ENCODE assay signal across 1 cellular context in the genomic region with DNA sequence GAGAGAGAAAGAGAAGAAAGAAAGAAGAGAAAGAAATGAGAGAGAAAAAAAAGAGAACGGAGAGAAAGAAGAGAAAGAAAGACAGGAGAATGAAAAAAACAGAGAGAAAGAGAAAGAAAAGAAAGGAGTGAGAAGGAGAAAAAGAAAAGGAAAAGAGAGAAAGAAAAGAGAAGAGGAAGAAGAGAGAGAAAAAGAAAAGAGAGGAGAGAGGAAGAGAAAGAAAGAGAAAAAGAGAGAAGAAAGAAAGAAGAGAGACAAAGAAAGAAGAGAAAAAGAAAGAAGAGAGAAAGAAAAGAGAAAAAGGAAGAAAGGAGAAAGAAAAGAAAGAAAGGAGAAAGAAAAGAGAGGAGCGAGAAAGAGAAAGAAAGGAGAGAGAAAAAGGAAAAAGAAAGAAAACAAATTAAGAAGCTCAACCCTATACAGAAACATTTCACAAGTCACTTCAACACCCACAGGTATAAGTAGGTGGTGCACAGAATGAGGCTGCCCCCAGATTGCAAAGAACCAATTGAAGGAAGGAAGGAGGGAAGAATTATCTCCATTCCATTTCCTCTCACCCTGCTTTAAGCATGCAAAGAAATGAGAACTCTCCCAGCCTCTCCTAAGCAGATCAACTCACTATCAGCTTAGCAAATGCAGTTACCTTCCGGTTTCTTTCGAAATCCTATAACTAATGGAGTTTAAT.
TF ChIP-seq lines count a peak whose summit lies in the region.

No MANE protein-coding gene starts in this region.

TF ChIP-seq in HEK293, 187 proteins besides CTCF, POLR2A, EP300 and RAD21 (continued from another document and continues in another):
- TF ChIP-seq, protein P1, sequence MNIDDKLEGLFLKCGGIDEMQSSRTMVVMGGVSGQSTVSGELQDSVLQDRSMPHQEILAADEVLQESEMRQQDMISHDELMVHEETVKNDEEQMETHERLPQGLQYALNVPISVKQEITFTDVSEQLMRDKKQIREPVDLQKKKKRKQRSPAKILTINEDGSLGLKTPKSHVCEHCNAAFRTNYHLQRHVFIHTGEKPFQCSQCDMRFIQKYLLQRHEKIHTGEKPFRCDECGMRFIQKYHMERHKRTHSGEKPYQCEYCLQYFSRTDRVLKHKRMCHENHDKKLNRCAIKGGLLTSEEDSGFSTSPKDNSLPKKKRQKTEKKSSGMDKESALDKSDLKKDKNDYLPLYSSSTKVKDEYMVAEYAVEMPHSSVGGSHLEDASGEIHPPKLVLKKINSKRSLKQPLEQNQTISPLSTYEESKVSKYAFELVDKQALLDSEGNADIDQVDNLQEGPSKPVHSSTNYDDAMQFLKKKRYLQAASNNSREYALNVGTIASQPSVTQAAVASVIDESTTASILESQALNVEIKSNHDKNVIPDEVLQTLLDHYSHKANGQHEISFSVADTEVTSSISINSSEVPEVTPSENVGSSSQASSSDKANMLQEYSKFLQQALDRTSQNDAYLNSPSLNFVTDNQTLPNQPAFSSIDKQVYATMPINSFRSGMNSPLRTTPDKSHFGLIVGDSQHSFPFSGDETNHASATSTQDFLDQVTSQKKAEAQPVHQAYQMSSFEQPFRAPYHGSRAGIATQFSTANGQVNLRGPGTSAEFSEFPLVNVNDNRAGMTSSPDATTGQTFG (tag by site-specific recombination; IDR thresholded peaks at IDR 0.05; ENCODE audit: borderline replicate concordance) = no peak
- TF ChIP-seq ZNF112 (tag by site-specific recombination; IDR thresholded peaks at IDR 0.05) (no peak), ZFP3 (tag by site-specific recombination; IDR thresholded peaks at IDR 0.05; ENCODE audit: low read depth) (no peak), ZNF155 (tag by site-specific recombination; IDR thresholded peaks at IDR 0.05) (0 out of 2 replicates have a peak, but pooled peaks have one; percentile 43), GLI2 (tag by site-specific recombination; IDR thresholded peaks at IDR 0.05; ENCODE audit: borderline replicate concordance, low read depth) (no peak), ZNF202 (tag by site-specific recombination; IDR thresholded peaks at IDR 0.05; ENCODE audit: borderline replicate concordance) (no peak), ZFHX2 (tag by site-specific recombination; conservative IDR thresholded peaks at IDR 0.05) (peak; percentile 84), ZNF10 (tag by site-specific recombination; IDR thresholded peaks at IDR 0.05) (no peak), IKZF3 (tag by site-specific recombination; IDR thresholded peaks at IDR 0.05) (no peak), ZNF274 (IDR thresholded peaks at IDR 0.05; ENCODE audit: low read length) (no peak), ZNF274 (tag by site-specific recombination; IDR thresholded peaks at IDR 0.05; ENCODE audit: borderline replicate concordance) (no peak), ZNF626 (tag by site-specific recombination; IDR thresholded peaks at IDR 0.05) (no peak), ZBTB8A (tag by site-specific recombination; IDR thresholded peaks at IDR 0.05) (no peak), ZBTB48 (tag by site-specific recombination; IDR thresholded peaks at IDR 0.05) (no peak), ZNF529 (tag by site-specific recombination; IDR thresholded peaks at IDR 0.05; ENCODE audit: insufficient replicate concordance) (no peak), PRDM1 (tag by site-specific recombination; IDR thresholded peaks at IDR 0.05) (peak; percentile 98), ZSCAN30 (tag by site-specific recombination; IDR thresholded peaks at IDR 0.05) (no peak), ZNF184 (tag by site-specific recombination; IDR thresholded peaks at IDR 0.05) (no peak), ZNF211 (tag by site-specific recombination; IDR thresholded peaks at IDR 0.05; ENCODE audit: low read depth) (no peak), ZNF114 (tag by site-specific recombination; IDR thresholded peaks at IDR 0.05) (peak; percentile 66; the same call in 1 of the 2 replicates), EGR2 (tag by site-specific recombination; IDR thresholded peaks at IDR 0.05; ENCODE audit: low read depth) (peak; percentile 82), ZNF366 (tag by site-specific recombination; conservative IDR thresholded peaks at IDR 0.05) (peak; percentile 97), ZNF629 (tag by site-specific recombination; IDR thresholded peaks at IDR 0.05) (no peak), ZNF596 (tag by site-specific recombination; IDR thresholded peaks at IDR 0.05) (0 out of 2 replicates have a peak, but pooled peaks have one; percentile 1), OVOL3 (tag by site-specific recombination; IDR thresholded peaks at IDR 0.05) (no peak), ZNF670 (tag by site-specific recombination; IDR thresholded peaks at IDR 0.05; ENCODE audit: low read depth) (peak; percentile 29; the same call in 1 of the 2 replicates), GLIS2 (tag by site-specific recombination; IDR thresholded peaks at IDR 0.05) (no peak), SP3 (tag by site-specific recombination; IDR thresholded peaks at IDR 0.05) (no peak), ZNF792 (tag by site-specific recombination; IDR thresholded peaks at IDR 0.05) (no peak), GFI1B (tag by site-specific recombination; IDR thresholded peaks at IDR 0.05) (no peak), ZNF146 (tag by site-specific recombination; IDR thresholded peaks at IDR 0.05) (no peak), ZNF19 (tag by site-specific recombination; IDR thresholded peaks at IDR 0.05; ENCODE audit: low read depth) (no peak)
- TF ChIP-seq, protein P2, sequence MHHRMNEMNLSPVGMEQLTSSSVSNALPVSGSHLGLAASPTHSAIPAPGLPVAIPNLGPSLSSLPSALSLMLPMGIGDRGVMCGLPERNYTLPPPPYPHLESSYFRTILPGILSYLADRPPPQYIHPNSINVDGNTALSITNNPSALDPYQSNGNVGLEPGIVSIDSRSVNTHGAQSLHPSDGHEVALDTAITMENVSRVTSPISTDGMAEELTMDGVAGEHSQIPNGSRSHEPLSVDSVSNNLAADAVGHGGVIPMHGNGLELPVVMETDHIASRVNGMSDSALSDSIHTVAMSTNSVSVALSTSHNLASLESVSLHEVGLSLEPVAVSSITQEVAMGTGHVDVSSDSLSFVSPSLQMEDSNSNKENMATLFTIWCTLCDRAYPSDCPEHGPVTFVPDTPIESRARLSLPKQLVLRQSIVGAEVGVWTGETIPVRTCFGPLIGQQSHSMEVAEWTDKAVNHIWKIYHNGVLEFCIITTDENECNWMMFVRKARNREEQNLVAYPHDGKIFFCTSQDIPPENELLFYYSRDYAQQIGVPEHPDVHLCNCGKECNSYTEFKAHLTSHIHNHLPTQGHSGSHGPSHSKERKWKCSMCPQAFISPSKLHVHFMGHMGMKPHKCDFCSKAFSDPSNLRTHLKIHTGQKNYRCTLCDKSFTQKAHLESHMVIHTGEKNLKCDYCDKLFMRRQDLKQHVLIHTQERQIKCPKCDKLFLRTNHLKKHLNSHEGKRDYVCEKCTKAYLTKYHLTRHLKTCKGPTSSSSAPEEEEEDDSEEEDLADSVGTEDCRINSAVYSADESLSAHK (tag by site-specific recombination; IDR thresholded peaks at IDR 0.05) = no peak
- TF ChIP-seq, protein P3, sequence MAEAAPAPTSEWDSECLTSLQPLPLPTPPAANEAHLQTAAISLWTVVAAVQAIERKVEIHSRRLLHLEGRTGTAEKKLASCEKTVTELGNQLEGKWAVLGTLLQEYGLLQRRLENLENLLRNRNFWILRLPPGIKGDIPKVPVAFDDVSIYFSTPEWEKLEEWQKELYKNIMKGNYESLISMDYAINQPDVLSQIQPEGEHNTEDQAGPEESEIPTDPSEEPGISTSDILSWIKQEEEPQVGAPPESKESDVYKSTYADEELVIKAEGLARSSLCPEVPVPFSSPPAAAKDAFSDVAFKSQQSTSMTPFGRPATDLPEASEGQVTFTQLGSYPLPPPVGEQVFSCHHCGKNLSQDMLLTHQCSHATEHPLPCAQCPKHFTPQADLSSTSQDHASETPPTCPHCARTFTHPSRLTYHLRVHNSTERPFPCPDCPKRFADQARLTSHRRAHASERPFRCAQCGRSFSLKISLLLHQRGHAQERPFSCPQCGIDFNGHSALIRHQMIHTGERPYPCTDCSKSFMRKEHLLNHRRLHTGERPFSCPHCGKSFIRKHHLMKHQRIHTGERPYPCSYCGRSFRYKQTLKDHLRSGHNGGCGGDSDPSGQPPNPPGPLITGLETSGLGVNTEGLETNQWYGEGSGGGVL (tag by site-specific recombination; IDR thresholded peaks at IDR 0.05) = peak; percentile 12; the same call in 1 of the 2 replicates
- TF ChIP-seq, protein P4, sequence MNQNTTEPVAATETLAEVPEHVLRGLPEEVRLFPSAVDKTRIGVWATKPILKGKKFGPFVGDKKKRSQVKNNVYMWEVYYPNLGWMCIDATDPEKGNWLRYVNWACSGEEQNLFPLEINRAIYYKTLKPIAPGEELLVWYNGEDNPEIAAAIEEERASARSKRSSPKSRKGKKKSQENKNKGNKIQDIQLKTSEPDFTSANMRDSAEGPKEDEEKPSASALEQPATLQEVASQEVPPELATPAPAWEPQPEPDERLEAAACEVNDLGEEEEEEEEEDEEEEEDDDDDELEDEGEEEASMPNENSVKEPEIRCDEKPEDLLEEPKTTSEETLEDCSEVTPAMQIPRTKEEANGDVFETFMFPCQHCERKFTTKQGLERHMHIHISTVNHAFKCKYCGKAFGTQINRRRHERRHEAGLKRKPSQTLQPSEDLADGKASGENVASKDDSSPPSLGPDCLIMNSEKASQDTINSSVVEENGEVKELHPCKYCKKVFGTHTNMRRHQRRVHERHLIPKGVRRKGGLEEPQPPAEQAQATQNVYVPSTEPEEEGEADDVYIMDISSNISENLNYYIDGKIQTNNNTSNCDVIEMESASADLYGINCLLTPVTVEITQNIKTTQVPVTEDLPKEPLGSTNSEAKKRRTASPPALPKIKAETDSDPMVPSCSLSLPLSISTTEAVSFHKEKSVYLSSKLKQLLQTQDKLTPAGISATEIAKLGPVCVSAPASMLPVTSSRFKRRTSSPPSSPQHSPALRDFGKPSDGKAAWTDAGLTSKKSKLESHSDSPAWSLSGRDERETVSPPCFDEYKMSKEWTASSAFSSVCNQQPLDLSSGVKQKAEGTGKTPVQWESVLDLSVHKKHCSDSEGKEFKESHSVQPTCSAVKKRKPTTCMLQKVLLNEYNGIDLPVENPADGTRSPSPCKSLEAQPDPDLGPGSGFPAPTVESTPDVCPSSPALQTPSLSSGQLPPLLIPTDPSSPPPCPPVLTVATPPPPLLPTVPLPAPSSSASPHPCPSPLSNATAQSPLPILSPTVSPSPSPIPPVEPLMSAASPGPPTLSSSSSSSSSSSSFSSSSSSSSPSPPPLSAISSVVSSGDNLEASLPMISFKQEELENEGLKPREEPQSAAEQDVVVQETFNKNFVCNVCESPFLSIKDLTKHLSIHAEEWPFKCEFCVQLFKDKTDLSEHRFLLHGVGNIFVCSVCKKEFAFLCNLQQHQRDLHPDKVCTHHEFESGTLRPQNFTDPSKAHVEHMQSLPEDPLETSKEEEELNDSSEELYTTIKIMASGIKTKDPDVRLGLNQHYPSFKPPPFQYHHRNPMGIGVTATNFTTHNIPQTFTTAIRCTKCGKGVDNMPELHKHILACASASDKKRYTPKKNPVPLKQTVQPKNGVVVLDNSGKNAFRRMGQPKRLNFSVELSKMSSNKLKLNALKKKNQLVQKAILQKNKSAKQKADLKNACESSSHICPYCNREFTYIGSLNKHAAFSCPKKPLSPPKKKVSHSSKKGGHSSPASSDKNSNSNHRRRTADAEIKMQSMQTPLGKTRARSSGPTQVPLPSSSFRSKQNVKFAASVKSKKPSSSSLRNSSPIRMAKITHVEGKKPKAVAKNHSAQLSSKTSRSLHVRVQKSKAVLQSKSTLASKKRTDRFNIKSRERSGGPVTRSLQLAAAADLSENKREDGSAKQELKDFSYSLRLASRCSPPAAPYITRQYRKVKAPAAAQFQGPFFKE (tag by site-specific recombination; IDR thresholded peaks at IDR 0.05; ENCODE audit: borderline replicate concordance) = no peak
- TF ChIP-seq, protein P5, sequence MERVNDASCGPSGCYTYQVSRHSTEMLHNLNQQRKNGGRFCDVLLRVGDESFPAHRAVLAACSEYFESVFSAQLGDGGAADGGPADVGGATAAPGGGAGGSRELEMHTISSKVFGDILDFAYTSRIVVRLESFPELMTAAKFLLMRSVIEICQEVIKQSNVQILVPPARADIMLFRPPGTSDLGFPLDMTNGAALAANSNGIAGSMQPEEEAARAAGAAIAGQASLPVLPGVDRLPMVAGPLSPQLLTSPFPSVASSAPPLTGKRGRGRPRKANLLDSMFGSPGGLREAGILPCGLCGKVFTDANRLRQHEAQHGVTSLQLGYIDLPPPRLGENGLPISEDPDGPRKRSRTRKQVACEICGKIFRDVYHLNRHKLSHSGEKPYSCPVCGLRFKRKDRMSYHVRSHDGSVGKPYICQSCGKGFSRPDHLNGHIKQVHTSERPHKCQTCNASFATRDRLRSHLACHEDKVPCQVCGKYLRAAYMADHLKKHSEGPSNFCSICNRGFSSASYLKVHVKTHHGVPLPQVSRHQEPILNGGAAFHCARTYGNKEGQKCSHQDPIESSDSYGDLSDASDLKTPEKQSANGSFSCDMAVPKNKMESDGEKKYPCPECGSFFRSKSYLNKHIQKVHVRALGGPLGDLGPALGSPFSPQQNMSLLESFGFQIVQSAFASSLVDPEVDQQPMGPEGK (tag by site-specific recombination; IDR thresholded peaks at IDR 0.05) = no peak
- TF ChIP-seq, protein P6, sequence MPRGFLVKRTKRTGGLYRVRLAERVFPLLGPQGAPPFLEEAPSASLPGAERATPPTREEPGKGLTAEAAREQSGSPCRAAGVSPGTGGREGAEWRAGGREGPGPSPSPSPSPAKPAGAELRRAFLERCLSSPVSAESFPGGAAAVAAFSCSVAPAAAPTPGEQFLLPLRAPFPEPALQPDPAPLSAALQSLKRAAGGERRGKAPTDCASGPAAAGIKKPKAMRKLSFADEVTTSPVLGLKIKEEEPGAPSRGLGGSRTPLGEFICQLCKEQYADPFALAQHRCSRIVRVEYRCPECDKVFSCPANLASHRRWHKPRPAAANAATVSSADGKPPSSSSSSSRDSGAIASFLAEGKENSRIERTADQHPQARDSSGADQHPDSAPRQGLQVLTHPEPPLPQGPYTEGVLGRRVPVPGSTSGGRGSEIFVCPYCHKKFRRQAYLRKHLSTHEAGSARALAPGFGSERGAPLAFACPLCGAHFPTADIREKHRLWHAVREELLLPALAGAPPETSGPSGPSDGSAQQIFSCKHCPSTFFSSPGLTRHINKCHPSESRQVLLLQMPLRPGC (tag by site-specific recombination; IDR thresholded peaks at IDR 0.05) = no peak
- TF ChIP-seq, protein P7, sequence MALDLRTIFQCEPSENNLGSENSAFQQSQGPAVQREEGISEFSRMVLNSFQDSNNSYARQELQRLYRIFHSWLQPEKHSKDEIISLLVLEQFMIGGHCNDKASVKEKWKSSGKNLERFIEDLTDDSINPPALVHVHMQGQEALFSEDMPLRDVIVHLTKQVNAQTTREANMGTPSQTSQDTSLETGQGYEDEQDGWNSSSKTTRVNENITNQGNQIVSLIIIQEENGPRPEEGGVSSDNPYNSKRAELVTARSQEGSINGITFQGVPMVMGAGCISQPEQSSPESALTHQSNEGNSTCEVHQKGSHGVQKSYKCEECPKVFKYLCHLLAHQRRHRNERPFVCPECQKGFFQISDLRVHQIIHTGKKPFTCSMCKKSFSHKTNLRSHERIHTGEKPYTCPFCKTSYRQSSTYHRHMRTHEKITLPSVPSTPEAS (tag by site-specific recombination; IDR thresholded peaks at IDR 0.05) = no peak
